ENCODE assay signal across 19 cellular contexts in the genomic region with DNA sequence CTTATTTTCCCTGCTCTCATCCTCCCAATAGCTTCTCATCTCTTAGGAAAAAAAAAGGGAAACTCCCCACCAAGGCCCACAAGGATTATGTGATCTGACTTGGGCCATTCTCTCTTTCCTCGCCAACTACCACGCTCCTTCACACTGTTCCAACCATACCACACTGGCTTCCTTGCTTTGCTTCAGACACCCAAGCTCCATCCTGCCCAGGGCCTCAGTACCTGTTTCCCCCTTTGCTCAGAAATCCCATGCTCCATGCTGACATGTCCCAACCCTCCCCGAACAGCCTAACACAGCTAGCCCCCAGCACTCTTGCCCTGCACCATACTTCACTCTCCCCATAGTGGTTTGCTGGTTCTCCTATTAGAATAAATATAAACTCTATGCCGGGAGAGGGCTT. TPM values are rescaled to one million over a fixed set of nuclear protein-coding genes. Genes with fewer than 3 reads are reported as not detected.
A peak's percentile ranks its signal among the peaks of the same experiment; 100 is the strongest.
DNase-seq lines count a peak whose midpoint lies in the region; ATAC-seq and TF ChIP-seq lines count a peak whose summit lies in the region.
"Had no signal": no experiment of that assay in that cellular context is flagged by ENCODE, and none has a peak within 500 bp of the region (broad histone marks: within the 10 kb centered on the region; RNA-seq: fewer than 3 reads in every experiment).

No MANE protein-coding gene starts in this region.

- H3K4me3 ChIP-seq in lung (no peak overlapping the region), upper lobe of left lung (no peak overlapping the region), MG63 (no peak overlapping the region)
- H3K4me3 ChIP-seq: BLaER1 treated with 17β-estradiol and CSF1 and Interleukin-3, amounts not matched to agents 10 nM and 100 nM; HAP-1 had no signal

- peaks cover 9% of the 10 kb centered on the region for H3K27me3 Mint-ChIP-seq in activated CD8-positive, alpha-beta T cell treated with anti-CD3 and anti-CD28 coated beads, Interleukin-2, amount 10 ng/mL, durations not matched to agents 7 days and 5 days (ENCODE audit: low read depth)
- no peaks in the 10 kb centered on the region for H3K27me3 Mint-ChIP-seq in activated CD8-positive, alpha-beta T cell treated with anti-CD3 and anti-CD28 coated beads for 36 hours

- no peaks in the 10 kb centered on the region for H3K36me3 ChIP-seq in lung (ENCODE audit: control insufficient read depth in 2 of 2, insufficient read depth in 2 of 2, low read length in 2 of 2)
- H3K36me3 ChIP-seq in upper lobe of left lung = no peaks in the 10 kb centered on the region
- H3K36me3 ChIP-seq in MG63 = no peaks in the 10 kb centered on the region
- H3K36me3 ChIP-seq: BLaER1 treated with 17β-estradiol and CSF1 and Interleukin-3, amounts not matched to agents 10 nM and 100 nM; HAP-1 had no signal

- TF ChIP-seq EP300 in upper lobe of left lung (IDR thresholded peaks at IDR 0.05) = no peak

- intact Hi-C loops in activated CD8-positive, alpha-beta T cell treated with anti-CD3 and anti-CD28 coated beads for 36 hours (cut with micrococcal nuclease) = loop anchor here (5.0 kb wide), 1 partner anchor 337 kb away; no protein-coding TSS in a partner anchor

- H3K27me3 ChIP-seq in lung (ENCODE audit: control insufficient read depth, insufficient read depth) (no peaks in the 10 kb centered on the region), upper lobe of left lung (no peaks in the 10 kb centered on the region), MG63 (no peaks in the 10 kb centered on the region)
- H3K27me3 ChIP-seq: BLaER1 treated with 17β-estradiol and CSF1 and Interleukin-3, amounts not matched to agents 10 nM and 100 nM had no signal

- CTCF ChIA-PET in activated CD8-positive, alpha-beta T cell treated with anti-CD3 and anti-CD28 coated beads, Interleukin-2, amount 10 ng/mL, durations not matched to agents 7 days and 5 days (lab: Charles Lee) = interaction anchor here (0.9 to 13.7 kb wide), 9 partner anchors 10 to 349 kb away, joined by 3 to 429 read pairs (median 10); no protein-coding TSS in a partner anchor
- CTCF ChIA-PET in activated CD8-positive, alpha-beta T cell treated with anti-CD3 and anti-CD28 coated beads for 36 hours (lab: Charles Lee) = interaction anchor here (0.8 to 14.8 kb wide), 10 partner anchors 8 to 348 kb away, joined by 3 to 460 read pairs (median 4); no protein-coding TSS in a partner anchor

- TF ChIP-seq POLR2A in upper lobe of left lung (IDR thresholded peaks at IDR 0.05) = no peak

- no peaks in the 10 kb centered on the region for H3K36me3 Mint-ChIP-seq in activated CD8-positive, alpha-beta T cell treated with anti-CD3 and anti-CD28 coated beads, Interleukin-2, amount 10 ng/mL, durations not matched to agents 7 days and 5 days (ENCODE audit: low read depth)
- no peaks in the 10 kb centered on the region for H3K36me3 Mint-ChIP-seq in activated CD8-positive, alpha-beta T cell treated with anti-CD3 and anti-CD28 coated beads for 36 hours (ENCODE audit: low read depth)

- H3K4me3 Mint-ChIP-seq in activated CD8-positive, alpha-beta T cell treated with anti-CD3 and anti-CD28 coated beads, Interleukin-2, amount 10 ng/mL, durations not matched to agents 7 days and 5 days = no peak overlapping the region
- no peak overlapping the region for H3K4me3 Mint-ChIP-seq in activated CD8-positive, alpha-beta T cell treated with anti-CD3 and anti-CD28 coated beads for 36 hours

- H3K4me1 Mint-ChIP-seq in activated CD8-positive, alpha-beta T cell treated with anti-CD3 and anti-CD28 coated beads, Interleukin-2, amount 10 ng/mL, durations not matched to agents 7 days and 5 days (ENCODE audit: low read depth) = peaks cover 27% of the 10 kb centered on the region
- peaks cover 29% of the 10 kb centered on the region for H3K4me1 Mint-ChIP-seq in activated CD8-positive, alpha-beta T cell treated with anti-CD3 and anti-CD28 coated beads for 36 hours (ENCODE audit: low read depth)

- POLR2A ChIA-PET in activated CD8-positive, alpha-beta T cell treated with anti-CD3 and anti-CD28 coated beads, Interleukin-2, amount 10 ng/mL, durations not matched to agents 7 days and 5 days (lab: Charles Lee) = no interaction called here
- POLR2A ChIA-PET in activated CD8-positive, alpha-beta T cell treated with anti-CD3 and anti-CD28 coated beads for 36 hours (lab: Charles Lee) = no interaction called here

- ATAC-seq in activated CD8-positive, alpha-beta T cell treated with anti-CD3 and anti-CD28 coated beads, Interleukin-2, amount 10 ng/mL, durations not matched to agents 7 days and 5 days = no peak
- no peak for ATAC-seq in activated CD8-positive, alpha-beta T cell treated with anti-CD3 and anti-CD28 coated beads for 36 hours
- ATAC-seq in lung (ENCODE audit: insufficient read depth, low FRiP score) = no peak
- no peak for ATAC-seq in upper lobe of left lung (ENCODE audit: low FRiP score in 2 of 2)
- ATAC-seq: PC-3 had no signal

- H3K4me1 ChIP-seq in lung (ENCODE audit: control insufficient read depth in 2 of 2, insufficient read depth in 2 of 2, low read length in 2 of 2) (peaks cover 2 to 5% of the 10 kb centered on the region in 2 donors), upper lobe of left lung (peaks cover 15 to 21% (median 19%) of the 10 kb centered on the region in 4 donors)

- no peaks in the 10 kb centered on the region for H3K9me3 ChIP-seq in lung (ENCODE audit: control insufficient read depth in 2 of 2, insufficient read depth in 1 of 2, low read length in 1 of 2)
- H3K9me3 ChIP-seq in upper lobe of left lung = no peaks in the 10 kb centered on the region
- no peaks in the 10 kb centered on the region for H3K9me3 ChIP-seq in MG63
- H3K9me3 ChIP-seq: HAP-1 had no signal

- TF ChIP-seq CTCF in activated CD8-positive, alpha-beta T cell treated with anti-CD3 and anti-CD28 coated beads for 36 hours (IDR thresholded peaks at IDR 0.05) = no peak
- TF ChIP-seq CTCF in lung (IDR thresholded peaks at IDR 0.05; ENCODE audit: control extremely low read depth, extremely low read depth) (no peak), upper lobe of left lung (IDR thresholded peaks at IDR 0.05) (no peak)

- DNase-seq in activated CD8-positive, alpha-beta T cell treated with anti-CD3 and anti-CD28 coated beads, Interleukin-2, amount 10 ng/mL, durations not matched to agents 7 days and 5 days = peak; percentile 14
- no peak for DNase-seq in activated CD8-positive, alpha-beta T cell treated with anti-CD3 and anti-CD28 coated beads for 36 hours
- DNase-seq in caudate nucleus (lab: John Stamatoyannopoulos, UW) (no peak), lung (ENCODE audit: low spot score) (peak; percentile 20), upper lobe of left lung (no peak), D341Med (ENCODE audit: low spot score) (no peak), DMS153 treated with DMSO at 0.1 percent for 48 hours (lab: John Stamatoyannopoulos, UW; ENCODE audit: unreplicated experiment) (no peak), MG63 (no peak)
- DNase-seq: 8988T, COR-L47, DMS79, Karpas-422, NCI-H1105 treated with DMSO at 0.1 percent for 48 hours, NCI-H187, NCI-H69, PC-3 had no signal

- no peak overlapping the region for H3K27ac Mint-ChIP-seq in activated CD8-positive, alpha-beta T cell treated with anti-CD3 and anti-CD28 coated beads, Interleukin-2, amount 10 ng/mL, durations not matched to agents 7 days and 5 days
- no peak overlapping the region for H3K27ac Mint-ChIP-seq in activated CD8-positive, alpha-beta T cell treated with anti-CD3 and anti-CD28 coated beads for 36 hours

- peak overlapping the region; percentile 56 for H3K27ac ChIP-seq in caudate nucleus (ENCODE audit: low read depth, low read length)
- H3K27ac ChIP-seq in lung (ENCODE audit: low read depth in 1 of 2, low read length in 1 of 2) = no peak overlapping the region
- H3K27ac ChIP-seq in upper lobe of left lung = peak overlapping the region in 3 of 4 donors; percentile 11 to 43 (median 36)
- H3K27ac ChIP-seq: BLaER1 treated with 17β-estradiol and CSF1 and Interleukin-3, amounts not matched to agents 10 nM and 100 nM had no signal

- WGBS in lung, 2 donors = 96 to 98% methylated on average over 4 of the region's 4 CpGs
- WGBS in upper lobe of left lung, 2 donors = 93 to 96% methylated on average over 4 of the region's 4 CpGs

- H3K9me3 Mint-ChIP-seq in activated CD8-positive, alpha-beta T cell treated with anti-CD3 and anti-CD28 coated beads, Interleukin-2, amount 10 ng/mL, durations not matched to agents 7 days and 5 days (ENCODE audit: insufficient read depth) = peaks cover 6% of the 10 kb centered on the region
- H3K9me3 Mint-ChIP-seq in activated CD8-positive, alpha-beta T cell treated with anti-CD3 and anti-CD28 coated beads for 36 hours = no peaks in the 10 kb centered on the region

RNA-seq across cellular contexts. Expression of a gene that starts 39.2 kb away (rescaled TPM):
- total RNA-seq in activated CD8-positive, alpha-beta T cell treated with anti-CD3 and anti-CD28 coated beads, Interleukin-2, amount 10 ng/mL, durations not matched to agents 7 days and 5 days = not detected
- not detected for total RNA-seq in activated CD8-positive, alpha-beta T cell treated with anti-CD3 and anti-CD28 coated beads for 36 hours
- total RNA-seq in lung (1 to 10 TPM in 1 of 2 donors, under 1 TPM in 1; 0.58 to 4.2 TPM), upper lobe of left lung (1 to 10 TPM in 4 of 6 donors, under 1 TPM in 2; 0.30 to 4.2 (median 1.2) TPM)
- under 1 TPM; 0.08 to 0.30 TPM for polyA plus RNA-seq in lung
- 1.3 TPM in 1 of 2 replicates, not detected in the other for total RNA-seq in MG63 (2014; rRNA removed; shearing (Covaris generic); ENCODE audit: low replicate concordance)
- total RNA-seq: G401 had no signal

Comparison
In these comparisons a context has a peak if more than half of its experiments do, and no peak if none do; other contexts are left out.
1. DNase-seq: peak in activated CD8-positive, alpha-beta T cell treated with anti-CD3 and anti-CD28 coated beads, Interleukin-2, amount 10 ng/mL, durations not matched to agents 7 days and 5 days (single experiment) and lung (single experiment); none in activated CD8-positive, alpha-beta T cell treated with anti-CD3 and anti-CD28 coated beads for 36 hours (single experiment), caudate nucleus (0 of 61), upper lobe of left lung (0 of 2), D341Med (single experiment), DMS153 treated with DMSO at 0.1 percent for 48 hours (single experiment) and MG63 (single experiment).
2. H3K27ac ChIP-seq: peak in caudate nucleus (single experiment) and upper lobe of left lung (3 of 4); none in lung (0 of 2).